33 cellular contexts compared by ENCODE assay signal in the genomic region with DNA sequence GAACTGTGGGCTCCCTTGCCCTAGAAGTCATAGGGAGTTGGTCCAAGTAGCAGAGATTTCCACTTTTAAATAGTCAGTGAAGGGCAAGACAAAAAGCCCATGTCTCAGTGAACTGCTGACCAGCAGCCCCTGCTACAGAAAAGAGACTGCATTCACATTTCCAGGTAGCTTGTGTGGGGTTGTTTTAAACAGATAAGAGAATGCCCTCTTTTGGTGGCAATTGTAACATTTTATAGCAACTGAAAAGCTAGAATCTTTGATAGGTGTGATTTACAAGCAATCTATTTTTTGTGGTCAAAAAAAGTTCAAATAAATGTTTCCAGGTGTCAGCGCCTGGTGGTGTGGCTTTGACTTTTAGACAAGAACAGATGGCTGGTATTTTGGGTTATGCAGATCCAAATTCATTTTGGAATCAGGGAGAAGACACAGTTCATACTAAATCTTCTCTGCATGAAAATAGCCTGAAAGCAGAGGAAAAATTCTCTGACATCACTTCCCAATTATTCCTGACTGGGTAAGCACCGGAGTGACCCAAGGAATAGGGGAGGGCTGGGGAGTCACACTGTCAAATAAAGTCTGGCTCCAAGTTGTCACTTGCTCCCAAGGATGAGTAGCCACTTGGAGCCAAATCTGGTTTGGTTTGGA. TPM values are rescaled to one million over a fixed set of nuclear protein-coding genes. Genes with fewer than 3 reads are reported as not detected.
A peak's percentile ranks its signal among the peaks of the same experiment; 100 is the strongest.
DNase-seq lines count a peak whose midpoint lies in the region; ATAC-seq and TF ChIP-seq lines count a peak whose summit lies in the region.
"Had no signal": no experiment of that assay in that cellular context is flagged by ENCODE, and none has a peak within 500 bp of the region (broad histone marks: within the 10 kb centered on the region; RNA-seq: fewer than 3 reads in every experiment).

No MANE protein-coding gene starts in this region.

- ATAC-seq in GM23338 (no peak), HG03469 (IDR thresholded peaks at IDR 0.05; ENCODE audit: unreplicated experiment) (no peak)
- no peak for ATAC-seq in effector memory CD8-positive, alpha-beta T cell (replicated peaks)
- ATAC-seq: A549, body of pancreas, gastrocnemius medialis had no signal

- H3K4me3 Mint-ChIP-seq in GM23338, result no peak overlapping the region
- peak overlapping the region; percentile 73 to 76 for H3K4me3 Mint-ChIP-seq in effector memory CD8-positive, alpha-beta T cell
- H3K4me3 Mint-ChIP-seq: activated CD8-positive, alpha-beta memory T cell treated with anti-CD3 and anti-CD28 coated beads, Interleukin-2, amount 10 ng/mL, durations not matched to agents 7 days and 5 days had no signal

- in situ Hi-C loops in KBM-7 (cut with MboI; ENCODE audit: low pct_unique_long_range_greater_than_20kb, low sequenced_read_pairs), result no loop called here

- no peaks in the 10 kb centered on the region for H3K79me2 ChIP-seq in GM23338 (replicated peaks; ENCODE audit: insufficient read depth)
- H3K79me2 ChIP-seq in OCI-LY3 (ENCODE audit: low read length), result no peaks in the 10 kb centered on the region

- H3K9ac ChIP-seq in BLaER1, result no peak overlapping the region
- H3K9ac ChIP-seq in OCI-LY3 (ENCODE audit: low read length), result no peak overlapping the region

- TF ChIP-seq CTCF in GM23338 (conservative IDR thresholded peaks at IDR 0.05; ENCODE audit: low read depth in 2 of 2) (no peak), OCI-LY3 (IDR thresholded peaks at IDR 0.05; ENCODE audit: low read depth, low read length) (peak; percentile 25)

- H3K9me3 ChIP-seq in BLaER1 (no peaks in the 10 kb centered on the region), OCI-LY3 (ENCODE audit: insufficient read depth, low read length) (0 out of 2 replicates have a peak, but pooled peaks cover 3% of the 10 kb centered on the region)
- H3K9me3 ChIP-seq: A549, adrenal gland, body of pancreas, gastrocnemius medialis, prostate gland, right lobe of liver, thoracic aorta had no signal

- peaks cover 24% of the 10 kb centered on the region for H3K4me1 ChIP-seq in BLaER1
- H3K4me1 ChIP-seq in GM23338 (ENCODE audit: insufficient read depth), result peaks cover 9% of the 10 kb centered on the region; the same call in 1 of the 2 replicates
- H3K4me1 ChIP-seq in OCI-LY3 (ENCODE audit: low read length), result peaks cover 11% of the 10 kb centered on the region
- H3K4me1 ChIP-seq: A549, adrenal gland, body of pancreas, gastrocnemius medialis, prostate gland, right lobe of liver had no signal

- H2AFZ ChIP-seq in GM23338 (peak overlapping the region; percentile 94; the same call in 1 of the 2 replicates), OCI-LY3 (ENCODE audit: low read depth, low read length) (no peak overlapping the region)

- H3K36me3 ChIP-seq in BLaER1 (no peaks in the 10 kb centered on the region), GM23338 (ENCODE audit: insufficient read depth) (no peaks in the 10 kb centered on the region), OCI-LY3 (replicated peaks; ENCODE audit: low read depth, low read length) (no peaks in the 10 kb centered on the region)
- H3K36me3 ChIP-seq: adrenal gland, gastrocnemius medialis, prostate gland, right lobe of liver, spleen, thoracic aorta had no signal

- DNase-seq in GM23338 (ENCODE audit: low spot score) (no peak), KBM-7 (no peak), NK-92 (lab: John Stamatoyannopoulos, UW; ENCODE audit: unreplicated experiment) (no peak), superior temporal gyrus (ENCODE audit: extremely low spot score) (no peak)
- DNase-seq in effector memory CD8-positive, alpha-beta T cell, result no peak
- DNase-seq: activated T-cell treated with anti-CD3 and anti-CD28 coated beads, Interleukin-2, amount 50 U/mL, for 4 hours; IMR-90; NCI-H1930; NCI-H524 treated with DMSO at 0.1 percent for 48 hours; NK-92 treated with Interleukin-12 subunit alpha and Interleukin-12 subunit beta, amount 100 ng/mL, for 24 hours; nucleus accumbens; right lobe of liver; SW 1271; T1000 had no signal

- H3K27me3 Mint-ChIP-seq in GM23338 (ENCODE audit: insufficient read depth, low read depth, poor library complexity), result peaks cover 4% of the 10 kb centered on the region
- H3K27me3 Mint-ChIP-seq in effector memory CD8-positive, alpha-beta T cell, result peaks cover 19 to 22% of the 10 kb centered on the region in 2 donors
- H3K27me3 Mint-ChIP-seq: stimulated activated naive CD8-positive, alpha-beta T cell treated with anti-CD3 and anti-CD28 coated beads, Interleukin-15, Interleukin-2, amounts not matched to agents 100 ng/mL and 50 ng/mL, for 24 hours had no signal

- H4K20me1 ChIP-seq in BLaER1, result no peaks in the 10 kb centered on the region
- H4K20me1 ChIP-seq in GM23338 (replicated peaks; ENCODE audit: insufficient read depth), result no peaks in the 10 kb centered on the region
- H4K20me1 ChIP-seq in OCI-LY3 (ENCODE audit: insufficient read depth, low read length), result no peaks in the 10 kb centered on the region

- H3K4me2 ChIP-seq in BLaER1 (peak overlapping the region; percentile 89), GM23338 (no peak overlapping the region), OCI-LY3 (ENCODE audit: low read length) (no peak overlapping the region; the same call in 1 of the 2 replicates)

- H3K27ac ChIP-seq in BLaER1 (no peak overlapping the region), GM23338 (ENCODE audit: low read depth) (no peak overlapping the region), OCI-LY3 (ENCODE audit: low read length) (no peak overlapping the region)
- H3K27ac ChIP-seq: A549, adrenal gland, body of pancreas, gastrocnemius medialis, prostate gland, right lobe of liver, thoracic aorta had no signal

- H3K36me3 Mint-ChIP-seq in GM23338 (ENCODE audit: low read depth), result peaks cover 4% of the 10 kb centered on the region; the same call in 2 of the 3 replicates
- peaks cover 6% of the 10 kb centered on the region for H3K36me3 Mint-ChIP-seq in effector memory CD8-positive, alpha-beta T cell (ENCODE audit: insufficient read depth)
- H3K36me3 Mint-ChIP-seq: WTC11 had no signal

- H3K4me3 ChIP-seq in BLaER1 (no peak overlapping the region), GM23338 (no peak overlapping the region), OCI-LY3 (ENCODE audit: low read length) (no peak overlapping the region)
- H3K4me3 ChIP-seq: A549, adrenal gland, body of pancreas, gastrocnemius medialis, prostate gland, right lobe of liver had no signal

- peaks cover 2% of the 10 kb centered on the region; the same call in 2 of the 3 replicates for H3K9me3 Mint-ChIP-seq in GM23338
- H3K9me3 Mint-ChIP-seq in effector memory CD8-positive, alpha-beta T cell, result no peaks in the 10 kb centered on the region
- H3K9me3 Mint-ChIP-seq: activated T-cell treated with anti-CD3 and anti-CD28 coated beads, Interleukin-2, amount 50 U/mL, for 4 hours; stimulated activated naive CD8-positive, alpha-beta T cell treated with anti-CD3 and anti-CD28 coated beads, Interleukin-15, Interleukin-2, amounts not matched to agents 100 ng/mL and 50 ng/mL, for 24 hours had no signal

- no peaks in the 10 kb centered on the region for H3F3A ChIP-seq in GM23338 (replicated peaks; ENCODE audit: low read depth)

- H3K9me2 ChIP-seq in GM23338 (ENCODE audit: insufficient read depth), result no peaks in the 10 kb centered on the region

- H3K27me3 ChIP-seq in BLaER1 (no peaks in the 10 kb centered on the region), GM23338 (ENCODE audit: insufficient read depth) (no peaks in the 10 kb centered on the region; the same call in 1 of the 2 replicates), OCI-LY3 (ENCODE audit: low read depth, low read length) (peaks cover 61% of the 10 kb centered on the region)
- H3K27me3 ChIP-seq: body of pancreas, right lobe of liver had no signal

- peaks cover 24% of the 10 kb centered on the region for H3K4me1 Mint-ChIP-seq in GM23338
- peaks cover 10 to 13% of the 10 kb centered on the region in 2 donors for H3K4me1 Mint-ChIP-seq in effector memory CD8-positive, alpha-beta T cell (ENCODE audit: low read depth in 2 of 2)

- no peak overlapping the region for H3K27ac Mint-ChIP-seq in GM23338
- H3K27ac Mint-ChIP-seq in effector memory CD8-positive, alpha-beta T cell, result peak overlapping the region in 1 of 2 donors; percentile 91
- H3K27ac Mint-ChIP-seq: activated CD8-positive, alpha-beta memory T cell treated with anti-CD3 and anti-CD28 coated beads, Interleukin-2, amount 10 ng/mL, durations not matched to agents 7 days and 5 days; stimulated activated naive CD8-positive, alpha-beta T cell treated with anti-CD3 and anti-CD28 coated beads, Interleukin-15, Interleukin-2, amounts not matched to agents 100 ng/mL and 50 ng/mL, for 24 hours; WTC11 had no signal

TF ChIP-seq in GM23338, 12 proteins besides CTCF, POLR2A, EP300 and RAD21 (continues in another document):
- TF ChIP-seq EZH2phosphoT487 (IDR thresholded peaks at IDR 0.05; ENCODE audit: unreplicated experiment), result no peak
- no peak for TF ChIP-seq CREB1 (CRISPR knock-in tag; IDR thresholded peaks at IDR 0.05; ENCODE audit: low read depth)

RNA-seq across cellular contexts. Expression of gene GPR12, which starts 26.2 kb away (rescaled TPM):
- not detected in 2 replicates for total RNA-seq in GM23338 (2014; rRNA removed; shearing (Covaris generic))
- polyA plus RNA-seq in GM23338 (2016; fragmentation: Nextera tagmentation; extraction: Ambion mirVana), result 0.12 and 0.13 TPM in 2 replicates
- total RNA-seq: activated CD8-positive, alpha-beta memory T cell treated with anti-CD3 and anti-CD28 coated beads, Interleukin-2, amount 10 ng/mL, durations not matched to agents 7 days and 5 days; activated T-cell treated with anti-CD3 and anti-CD28 coated beads, Interleukin-2, amount 50 U/mL, for 4 hours; adrenal gland; body of pancreas; chondrocyte; endothelial cell of umbilical vein; gastrocnemius medialis; IMR-90; kidney epithelial cell; liver; M059J; myocyte; right lobe of liver had no signal
- polyA plus RNA-seq: A549, adrenal gland, endothelial cell of umbilical vein, IMR-90, liver had no signal
